ENCODE assay signal across 26 cellular contexts in the genomic region with DNA sequence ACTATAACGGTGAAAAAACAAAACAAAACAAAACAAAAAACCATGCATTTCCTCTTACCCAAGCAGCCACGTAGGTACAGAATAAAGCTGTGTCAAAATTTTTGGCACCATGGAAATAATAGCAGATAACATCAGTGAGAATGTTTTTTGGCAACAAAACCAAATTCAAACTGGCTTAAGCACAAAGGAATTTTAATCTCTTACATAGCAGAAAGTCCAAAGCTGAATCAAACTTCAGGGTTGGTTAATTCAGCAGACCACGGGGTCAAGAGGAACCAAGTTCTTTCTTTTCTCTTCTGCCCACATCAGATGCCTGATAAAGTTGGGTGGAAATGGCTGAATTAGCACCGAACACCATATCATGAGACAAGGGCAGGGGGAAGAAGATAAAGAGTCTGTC.
DNase-seq lines count a peak whose midpoint lies in the region; ATAC-seq and TF ChIP-seq lines count a peak whose summit lies in the region.
"Had no signal": no experiment of that assay in that cellular context is flagged by ENCODE, and none has a peak within 500 bp of the region (broad histone marks: within the 10 kb centered on the region; RNA-seq: fewer than 3 reads in every experiment).

No MANE protein-coding gene starts in this region.

- H3K4me1 ChIP-seq in adipocyte (ENCODE audit: control insufficient read depth, insufficient read depth, low read length) = no peaks in the 10 kb centered on the region
- H3K4me1 ChIP-seq: A549, adrenal gland, gastroesophageal sphincter, psoas muscle, transverse colon had no signal

- H3K9ac ChIP-seq in adipocyte (ENCODE audit: low read length) = no peak overlapping the region

- TF ChIP-seq CTCF in kidney epithelial cell (IDR thresholded peaks at IDR 0.05; ENCODE audit: insufficient read depth, low read length, poor library complexity, severe bottlenecking) = no peak

- no peaks in the 10 kb centered on the region for H3K9me3 ChIP-seq in adipocyte (ENCODE audit: control insufficient read depth, low read length)
- H3K9me3 ChIP-seq: A549, adrenal gland, gastroesophageal sphincter, psoas muscle, transverse colon had no signal

- H3K36me3 ChIP-seq in adipocyte (ENCODE audit: control insufficient read depth, insufficient read depth, low read length, severe bottlenecking) = no peaks in the 10 kb centered on the region
- no peaks in the 10 kb centered on the region for H3K36me3 ChIP-seq in kidney epithelial cell (ENCODE audit: control insufficient read depth, insufficient read depth, low read length)
- H3K36me3 ChIP-seq: adrenal gland, cardiac muscle cell, gastroesophageal sphincter, transverse colon had no signal

- no peak for ATAC-seq in GM21423 (IDR thresholded peaks at IDR 0.05; ENCODE audit: unreplicated experiment)
- ATAC-seq: A549, gastroesophageal sphincter, psoas muscle, T-cell had no signal

- H3K27me3 ChIP-seq in adipocyte (replicated peaks; ENCODE audit: control insufficient read depth, insufficient read depth, low read length) = peaks cover 3% of the 10 kb centered on the region
- H3K27me3 ChIP-seq in kidney epithelial cell (ENCODE audit: control insufficient read depth, insufficient read depth, low read length) = no peaks in the 10 kb centered on the region
- H3K27me3 ChIP-seq: cardiac muscle cell had no signal

- DNase-seq in A172 (ENCODE audit: low spot score) (peak; percentile 34), GM04503 (ENCODE audit: low read depth) (peak; percentile 49), adipocyte (ENCODE audit: low read depth) (peak; percentile 91), kidney epithelial cell (ENCODE audit: low read depth) (peak; percentile 26), T1000 (lab: John Stamatoyannopoulos, UW) (no peak), NCI-H345 treated with DMSO at 0.1 percent for 48 hours (lab: John Stamatoyannopoulos, UW; ENCODE audit: unreplicated experiment) (no peak)
- DNase-seq in activated CD4-positive, alpha-beta T cell treated with anti-CD3 and anti-CD28 coated beads, Interleukin-2, amount 50 U/mL, for 4 hours = no peak
- DNase-seq: activated CD4-positive, alpha-beta T cell treated with anti-CD3 and anti-CD28 coated beads for 1 hour; activated T-cell treated with anti-CD3 and anti-CD28 coated beads, Interleukin-2, amount 50 U/mL, for 24 hours; adrenal gland; C1 segment of cervical spinal cord; cortex of kidney; IMR-90; NCI-H1105 treated with DMSO at 0.1 percent for 48 hours; NCI-H2081; NCI-H446 treated with DMSO at 0.1 percent for 48 hours; psoas muscle; SHP77; stimulated activated CD4-positive, alpha-beta T cell treated with anti-CD3 and anti-CD28 coated beads, Interleukin-1b, Interleukin-23, amount 100 ng/mL, for 48 hours; T-cell; transverse colon had no signal

- H3K4me3 ChIP-seq in adipocyte (ENCODE audit: low read length) (no peak overlapping the region), kidney epithelial cell (ENCODE audit: low read depth, low read length) (no peak overlapping the region)
- H3K4me3 ChIP-seq: A549, adrenal gland, cardiac muscle cell, gastroesophageal sphincter, psoas muscle, skin epidermis, transverse colon had no signal

Comparison
In these comparisons a context has a peak if more than half of its experiments do, and no peak if none do; other contexts are left out.
1. DNase-seq: peak in A172 (single experiment), GM04503 (single experiment), adipocyte (single experiment) and kidney epithelial cell (single experiment); none in T1000 (single experiment), activated CD4-positive, alpha-beta T cell treated with anti-CD3 and anti-CD28 coated beads, Interleukin-2, amount 50 U/mL, for 4 hours (0 of 2) and NCI-H345 treated with DMSO at 0.1 percent for 48 hours (single experiment).